Comparison of ENCODE assay signal across 8 cellular contexts in genomic region chr10:34951263-34951887, GRCh38.
DNase-seq lines count a peak whose midpoint lies in the region; FAIRE-seq and TF ChIP-seq lines count a peak whose summit lies in the region.
"Not testable (repeated sequence)": the region's sequence is repeated elsewhere in the genome, so short reads cannot be mapped to it uniquely, and the experiment has no call there.

No MANE protein-coding gene starts in this region.

- H3K27me3 Mint-ChIP-seq in activated T-cell treated with anti-CD3 and anti-CD28 coated beads, Interleukin-2, amount 50 U/mL, for 24 hours = not testable (repeated sequence)

- H3K9me3 Mint-ChIP-seq in activated T-cell treated with anti-CD3 and anti-CD28 coated beads, Interleukin-2, amount 50 U/mL, for 24 hours = not testable (repeated sequence)

- not testable (repeated sequence) for H3K27ac ChIP-seq in WERI-Rb-1; kidney (ENCODE audit: low read depth in 2 of 2, low read length in 2 of 2)

- H3K4me1 Mint-ChIP-seq in activated T-cell treated with anti-CD3 and anti-CD28 coated beads, Interleukin-2, amount 50 U/mL, for 24 hours (ENCODE audit: low read depth) = not testable (repeated sequence)

- DNase-seq in EH (ENCODE audit: low read depth) = peak; percentile 38
- peak; percentile 11 to 50 for DNase-seq in NCI-H524 (lab: John Stamatoyannopoulos, UW)
- peak; percentile 49 for DNase-seq in WERI-Rb-1
- DNase-seq in activated T-cell treated with anti-CD3 and anti-CD28 coated beads, Interleukin-2, amount 50 U/mL, for 24 hours = peak; percentile 29
- peak; percentile 86 for DNase-seq in astrocyte of the hippocampus (ENCODE audit: low read depth, low spot score)
- DNase-seq in kidney = peak; percentile 26
- peak; percentile 39 to 48 for DNase-seq in stimulated activated CD4-positive, alpha-beta T cell treated with anti-CD3 and anti-CD28 coated beads, Interleukin-15, amount 100 ng/mL, for 48 hours (ENCODE audit: low read depth in 2 of 2)
- DNase-seq in stromal cell of bone marrow (ENCODE audit: low read depth) = peak; percentile 61

- not testable (repeated sequence) for H3K36me3 ChIP-seq in WERI-Rb-1; kidney (ENCODE audit: control insufficient read depth in 1 of 2, insufficient read depth in 2 of 2, low read length in 2 of 2)

- H3K4me3 ChIP-seq in WERI-Rb-1 (ENCODE audit: low read depth, low read length); kidney (ENCODE audit: low read length in 2 of 2): not testable (repeated sequence)

- not testable (repeated sequence) for FAIRE-seq in kidney (lab: Jason Lieb, UNC)

- H3K9ac ChIP-seq in kidney (ENCODE audit: low read length in 2 of 2) = not testable (repeated sequence)

- H3K27ac Mint-ChIP-seq in activated T-cell treated with anti-CD3 and anti-CD28 coated beads, Interleukin-2, amount 50 U/mL, for 24 hours = not testable (repeated sequence)

- H3K36me3 Mint-ChIP-seq in activated T-cell treated with anti-CD3 and anti-CD28 coated beads, Interleukin-2, amount 50 U/mL, for 24 hours (ENCODE audit: low read depth) = not testable (repeated sequence)

- not testable (repeated sequence) for H3K4me3 Mint-ChIP-seq in activated T-cell treated with anti-CD3 and anti-CD28 coated beads, Interleukin-2, amount 50 U/mL, for 24 hours

- not testable (repeated sequence) for H3K9me3 ChIP-seq in WERI-Rb-1 (ENCODE audit: severe bottlenecking); kidney (ENCODE audit: control insufficient read depth in 1 of 2, low read length in 2 of 2)

- intact Hi-C loops in kidney (cut with DNase I) = not testable (repeated sequence)

- not testable (repeated sequence) for H3K4me1 ChIP-seq in kidney (ENCODE audit: control insufficient read depth in 1 of 2, insufficient read depth in 1 of 2, low read depth in 1 of 2, low read length in 2 of 2)

- not testable (repeated sequence) for TF ChIP-seq CTCF in WERI-Rb-1 (IDR thresholded peaks at IDR 0.05; ENCODE audit: low read depth, low read length); kidney (IDR thresholded peaks at IDR 0.05; ENCODE audit: borderline replicate concordance, extremely low read depth, insufficient read depth)

- H3K27me3 ChIP-seq in WERI-Rb-1 (ENCODE audit: insufficient read depth, low read depth, severe bottlenecking) = not testable (repeated sequence)

Comparison
In these comparisons a context has a peak if more than half of its experiments do, and no peak if none do; other contexts are left out.
1. DNase-seq: peak in every context shown above with its lines; median percentile 86 in astrocyte of the hippocampus; 61 in stromal cell of bone marrow; 49 in WERI-Rb-1; 44 in stimulated activated CD4-positive, alpha-beta T cell treated with anti-CD3 and anti-CD28 coated beads, Interleukin-15, amount 100 ng/mL, for 48 hours; 38 in EH; 30 in NCI-H524; 29 in activated T-cell treated with anti-CD3 and anti-CD28 coated beads, Interleukin-2, amount 50 U/mL, for 24 hours; 26 in kidney.